ENCODE assay signal across 8 cellular contexts in the genomic region with DNA sequence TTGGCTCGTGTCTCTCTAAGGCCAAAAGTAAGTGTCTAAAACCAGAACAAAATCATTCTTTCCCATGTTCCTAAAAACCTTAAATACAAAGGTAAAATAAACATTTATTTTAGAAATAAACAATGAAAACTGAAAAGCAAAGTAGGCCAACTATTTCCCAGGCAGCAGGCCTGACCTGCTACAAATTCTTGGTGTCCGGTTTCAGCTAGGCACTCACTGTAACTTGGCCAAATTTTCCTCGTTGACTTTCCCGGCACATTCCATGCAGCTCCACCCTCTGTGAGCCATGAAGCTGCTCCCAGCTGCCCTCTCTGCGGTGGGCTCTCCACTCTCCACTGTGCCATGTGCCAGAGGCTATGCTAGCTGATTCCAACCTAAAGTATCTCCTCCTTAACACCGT. TPM values are rescaled to one million over a fixed set of nuclear protein-coding genes. Genes with fewer than 3 reads are reported as not detected.
A peak's percentile ranks its signal among the peaks of the same experiment; 100 is the strongest.
DNase-seq lines count a peak whose midpoint lies in the region; ATAC-seq and TF ChIP-seq lines count a peak whose summit lies in the region.

No MANE protein-coding gene starts in this region.

- H3K4me1 Mint-ChIP-seq in activated T-helper 2 cell treated with anti-CD3 and anti-CD28 coated beads, Interferon-gamma antibody, Interleukin-2, Interleukin-4, amounts not matched to agents 10 μg/mL and 5 μg/mL and 100 μg/mL, durations not matched to agents 14 hours and 24 hours and 36 hours (ENCODE audit: low read depth) = no peaks in the 10 kb centered on the region

- no peaks in the 10 kb centered on the region for H3K9me3 ChIP-seq in GM23248 (ENCODE audit: low read depth)
- no peaks in the 10 kb centered on the region for H3K9me3 ChIP-seq in right cardiac atrium (ENCODE audit: control insufficient read depth, low read length)
- H3K9me3 ChIP-seq in sigmoid colon = no peaks in the 10 kb centered on the region

- no peak overlapping the region for H3K4me3 ChIP-seq in GM23248
- H3K4me3 ChIP-seq in brain microvascular endothelial cell (ENCODE audit: low read depth, low read length) = no peak overlapping the region
- no peak overlapping the region for H3K4me3 ChIP-seq in right cardiac atrium (ENCODE audit: low read length)
- no peak overlapping the region for H3K4me3 ChIP-seq in sigmoid colon

- H3K4me1 ChIP-seq in GM23248 (ENCODE audit: insufficient read depth) (peaks cover 18% of the 10 kb centered on the region), right cardiac atrium (ENCODE audit: control insufficient read depth, insufficient read depth, low read length) (peaks cover 18% of the 10 kb centered on the region), sigmoid colon (peaks cover 0 to 60% (median 47%) of the 10 kb centered on the region in 4 donors)

- H3K9ac ChIP-seq in GM23248 = peak overlapping the region; percentile 41; the same call in 1 of the 2 replicates

- H3K36me3 ChIP-seq in GM23248 (ENCODE audit: low read depth) (no peaks in the 10 kb centered on the region), brain microvascular endothelial cell (replicated peaks) (no peaks in the 10 kb centered on the region), sigmoid colon (no peaks in the 10 kb centered on the region)

- H3K9me3 Mint-ChIP-seq in activated T-helper 2 cell treated with anti-CD3 and anti-CD28 coated beads, Interferon-gamma antibody, Interleukin-2, Interleukin-4, amounts not matched to agents 10 μg/mL and 5 μg/mL and 100 μg/mL, durations not matched to agents 14 hours and 24 hours and 36 hours = no peaks in the 10 kb centered on the region

- H3F3A ChIP-seq in GM23248 (ENCODE audit: insufficient read depth) = peaks cover 18% of the 10 kb centered on the region

- no peaks in the 10 kb centered on the region for H3K9me2 ChIP-seq in GM23248 (ENCODE audit: insufficient read depth)

- H3K4me3 Mint-ChIP-seq in activated T-helper 2 cell treated with anti-CD3 and anti-CD28 coated beads, Interferon-gamma antibody, Interleukin-2, Interleukin-4, amounts not matched to agents 10 μg/mL and 5 μg/mL and 100 μg/mL, durations not matched to agents 14 hours and 24 hours and 36 hours (ENCODE audit: low read depth) = no peak overlapping the region

- no peaks in the 10 kb centered on the region for H3K27me3 ChIP-seq in GM23248 (replicated peaks; ENCODE audit: insufficient read depth)
- H3K27me3 ChIP-seq in brain microvascular endothelial cell (replicated peaks) = no peaks in the 10 kb centered on the region
- no peaks in the 10 kb centered on the region for H3K27me3 ChIP-seq in right cardiac atrium (ENCODE audit: control insufficient read depth, insufficient read depth)
- no peaks in the 10 kb centered on the region for H3K27me3 ChIP-seq in sigmoid colon

- peak overlapping the region; percentile 59 for H3K27ac ChIP-seq in GM23248
- H3K27ac ChIP-seq in brain microvascular endothelial cell = no peak overlapping the region
- no peak overlapping the region for H3K27ac ChIP-seq in right cardiac atrium (ENCODE audit: low read length)
- H3K27ac ChIP-seq in sigmoid colon = peak overlapping the region; percentile 64 to 78 (median 68)

- TF ChIP-seq EP300 in sigmoid colon (IDR thresholded peaks at IDR 0.05) = no peak

- ATAC-seq in right cardiac atrium (peak; percentile 81 to 84), HG02642 (IDR thresholded peaks at IDR 0.05; ENCODE audit: poor library complexity, unreplicated experiment) (no peak), GM21576 (IDR thresholded peaks at IDR 0.05; ENCODE audit: unreplicated experiment) (no peak)

- H3K4me2 ChIP-seq in GM23248 (ENCODE audit: unreplicated experiment) = peak overlapping the region; percentile 63

- in situ Hi-C loops in GM23248 (cut with MboI) (no loop called here), brain microvascular endothelial cell (cut with HindIII; ENCODE audit: low pct_ligation_motif_present, low sequenced_read_pairs) (no loop called here)

- peak overlapping the region; percentile 5; the same call in 1 of the 2 replicates for H2AFZ ChIP-seq in GM23248

- no peaks in the 10 kb centered on the region for H3K27me3 Mint-ChIP-seq in activated T-helper 2 cell treated with anti-CD3 and anti-CD28 coated beads, Interferon-gamma antibody, Interleukin-2, Interleukin-4, amounts not matched to agents 10 μg/mL and 5 μg/mL and 100 μg/mL, durations not matched to agents 14 hours and 24 hours and 36 hours (ENCODE audit: low read depth)

- TF ChIP-seq CTCF in brain microvascular endothelial cell (IDR thresholded peaks at IDR 0.05; ENCODE audit: low read depth, low read length, missing control alignments) (no peak), sigmoid colon (IDR thresholded peaks at IDR 0.05) (no peak)

- H3K27ac Mint-ChIP-seq in activated T-helper 2 cell treated with anti-CD3 and anti-CD28 coated beads, Interferon-gamma antibody, Interleukin-2, Interleukin-4, amounts not matched to agents 10 μg/mL and 5 μg/mL and 100 μg/mL, durations not matched to agents 14 hours and 24 hours and 36 hours = no peak overlapping the region

- no peak for TF ChIP-seq POLR2A in sigmoid colon (IDR thresholded peaks at IDR 0.05)

- WGBS in GM23248 (ENCODE audit: low coverage in 1 of 2, low lambda C conversion rate in 2 of 2, missing lambda C conversion rate in 2 of 2), 2 experiments = 8 to 14% methylated on average over 6 of the region's 6 CpGs
- 34% methylated on average over 6 of the region's 6 CpGs for WGBS in right cardiac atrium
- 61 to 68% methylated on average over 6 of the region's 6 CpGs for WGBS in sigmoid colon, 2 donors

- H3K79me2 ChIP-seq in GM23248 (ENCODE audit: insufficient read depth) = no peaks in the 10 kb centered on the region

- H4K20me1 ChIP-seq in GM23248 (ENCODE audit: insufficient read depth) = no peaks in the 10 kb centered on the region

- DNase-seq in GM23248 (peak; percentile 78), brain microvascular endothelial cell (peak; percentile 33), right cardiac atrium (peak; percentile 41 to 76 (median 64)), sigmoid colon (peak; percentile 78), T-helper 1 cell (no peak)
- DNase-seq in activated T-helper 2 cell treated with anti-CD3 and anti-CD28 coated beads, Interferon-gamma antibody, Interleukin-2, Interleukin-4, amounts not matched to agents 10 μg/mL and 5 μg/mL and 100 μg/mL, durations not matched to agents 14 hours and 24 hours and 36 hours (ENCODE audit: low spot score) = no peak

- H3K36me3 Mint-ChIP-seq in activated T-helper 2 cell treated with anti-CD3 and anti-CD28 coated beads, Interferon-gamma antibody, Interleukin-2, Interleukin-4, amounts not matched to agents 10 μg/mL and 5 μg/mL and 100 μg/mL, durations not matched to agents 14 hours and 24 hours and 36 hours (ENCODE audit: low read depth) = peaks cover 4% of the 10 kb centered on the region

- intact Hi-C loops in right cardiac atrium (cut with DNase I) (no loop called here), sigmoid colon (cut with DNase I) (no loop called here)
- intact Hi-C loops in activated T-helper 2 cell treated with anti-CD3 and anti-CD28 coated beads, Interferon-gamma antibody, Interleukin-2, Interleukin-4, amounts not matched to agents 10 μg/mL and 5 μg/mL and 100 μg/mL, durations not matched to agents 14 hours and 24 hours and 36 hours (cut with micrococcal nuclease) = no loop called here

RNA-seq across cellular contexts. Expression of a gene that starts 4.1 kb away (rescaled TPM):
- 3.8 and 23.3 TPM in 2 replicates for total RNA-seq in GM23248 (2014; rRNA removed; shearing (Covaris generic))
- polyA plus RNA-seq in GM23248 (2016; fragmentation: Nextera tagmentation; extraction: Ambion mirVana) (3.0 and 4.1 TPM in 2 replicates), right cardiac atrium (2.7 TPM), sigmoid colon (1 to 10 TPM; 1.8 to 6.6 (median 3.5) TPM)
- total RNA-seq in right cardiac atrium (1 to 10 TPM; 1.4 to 3.6 (median 2.3) TPM), sigmoid colon (1 to 10 TPM in 3 of 4 donors, not detected in 1; 2.5 to 5.0 (median 3.8) TPM)
- 4.8 and 8.0 TPM in 2 replicates for total RNA-seq in activated T-helper 2 cell treated with anti-CD3 and anti-CD28 coated beads, Interferon-gamma antibody, Interleukin-2, Interleukin-4, amounts not matched to agents 10 μg/mL and 5 μg/mL and 100 μg/mL, durations not matched to agents 14 hours and 24 hours and 36 hours

Comparison
In these comparisons a context has a peak if more than half of its experiments do, and no peak if none do; other contexts are left out.
1. DNase-seq: peak in GM23248 (single experiment), brain microvascular endothelial cell (single experiment), right cardiac atrium (3 of 3) and sigmoid colon (single experiment); none in T-helper 1 cell (0 of 5) and activated T-helper 2 cell treated with anti-CD3 and anti-CD28 coated beads, Interferon-gamma antibody, Interleukin-2, Interleukin-4, amounts not matched to agents 10 μg/mL and 5 μg/mL and 100 μg/mL, durations not matched to agents 14 hours and 24 hours and 36 hours (single experiment).
2. H3K27ac ChIP-seq: peak in GM23248 (single experiment) and sigmoid colon (4 of 4); none in brain microvascular endothelial cell (single experiment) and right cardiac atrium (single experiment).
3. ATAC-seq: peak in right cardiac atrium (2 of 2); none in HG02642 (single experiment) and GM21576 (single experiment).